In the genomic region with DNA sequence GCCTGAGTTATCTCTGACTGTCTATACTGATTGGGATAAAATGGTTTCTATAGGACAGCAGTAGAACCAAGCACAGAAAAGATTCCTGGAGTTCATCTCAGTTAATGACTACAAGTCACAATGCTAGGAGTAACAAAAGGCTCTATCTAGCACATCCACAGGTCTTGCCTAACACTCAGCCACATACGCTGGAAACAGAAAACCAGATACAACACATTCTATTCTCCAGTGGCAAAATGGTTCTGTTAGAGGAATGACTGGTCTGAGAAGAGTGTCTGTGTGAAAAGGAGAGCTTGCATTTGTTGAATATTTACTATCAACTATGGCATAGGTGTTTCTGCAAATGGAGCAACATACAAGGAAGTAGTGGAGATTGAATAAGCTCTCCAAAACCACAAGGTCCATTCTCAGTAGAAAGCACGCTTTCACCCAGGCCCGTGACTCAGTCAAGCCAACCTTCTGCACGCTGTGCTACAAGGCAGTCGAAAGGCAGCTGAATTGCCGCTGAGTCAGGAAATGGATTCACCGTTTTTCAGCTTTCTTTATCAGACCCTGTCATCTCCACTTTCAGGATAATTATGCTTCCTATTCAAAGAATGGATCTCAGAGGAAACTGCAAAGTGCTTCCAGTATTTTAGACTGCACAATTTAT, we compare ENCODE assay signal across 13 cellular contexts.
DNase-seq lines count a peak whose midpoint lies in the region; ATAC-seq lines count a peak whose summit lies in the region.
"Had no signal": no experiment of that assay in that cellular context is flagged by ENCODE, and none has a peak within 500 bp of the region (broad histone marks: within the 10 kb centered on the region; RNA-seq: fewer than 3 reads in every experiment).

No MANE protein-coding gene starts in this region.

- H3K79me2 ChIP-seq in mesendoderm (ENCODE audit: control insufficient read depth, insufficient read depth, low read length) = no peaks in the 10 kb centered on the region

- ATAC-seq in stimulated activated naive CD8-positive, alpha-beta T cell treated with anti-CD3 and anti-CD28 coated beads, Interleukin-15, amount 100 ng/mL, for 72 hours = no peak
- no peak for ATAC-seq in GM19467 (IDR thresholded peaks at IDR 0.05; ENCODE audit: unreplicated experiment)
- ATAC-seq: Panc1 had no signal

- H3K9me3 ChIP-seq in adipocyte (ENCODE audit: control insufficient read depth, low read length) = no peaks in the 10 kb centered on the region

- DNase-seq in ELR (ENCODE audit: low read depth) (peak; percentile 73), NCI-H1105 treated with DMSO at 0.1 percent for 48 hours (lab: John Stamatoyannopoulos, UW) (peak; percentile 82), adipocyte (ENCODE audit: low read depth) (peak; percentile 78), mesendoderm (peak; percentile 75), mucosa of gallbladder (ENCODE audit: low spot score) (no peak), GOT3 (lab: John Stamatoyannopoulos, UW) (no peak)
- no peak for DNase-seq in stimulated activated naive CD8-positive, alpha-beta T cell treated with anti-CD3 and anti-CD28 coated beads, Interleukin-15, amount 100 ng/mL, for 72 hours
- DNase-seq: activated CD4-positive, alpha-beta T cell treated with anti-CD3 and anti-CD28 coated beads, Interleukin-2, amount 50 U/mL, for 4 hours; anterior cingulate cortex; KBM-7; stimulated activated CD4-positive, alpha-beta T cell treated with anti-CD3 and anti-CD28 coated beads, Interleukin-2, amount 100 ng/mL, for 24 hours had no signal

- H3K4me1 ChIP-seq in adipocyte (ENCODE audit: control insufficient read depth, insufficient read depth, low read length) (no peaks in the 10 kb centered on the region), mesendoderm (ENCODE audit: control insufficient read depth, low read depth, low read length) (peaks cover 6% of the 10 kb centered on the region)

- no peak overlapping the region for H3K4ac ChIP-seq in mesendoderm (ENCODE audit: low read depth, low read length)

- WGBS in mesendoderm (ENCODE audit: extremely low coverage, insufficient coverage, low lambda C conversion rate) = no CpG with 5 or more reads among the region's 7 CpGs

- H3K4me1 Mint-ChIP-seq in stimulated activated naive CD8-positive, alpha-beta T cell treated with anti-CD3 and anti-CD28 coated beads, Interleukin-15, amount 100 ng/mL, for 72 hours = no peaks in the 10 kb centered on the region

- H3K56ac ChIP-seq in mesendoderm (ENCODE audit: low read length) = no peak overlapping the region

- H3K18ac ChIP-seq in mesendoderm (ENCODE audit: low read length) = no peak overlapping the region

- H3K23ac ChIP-seq in mesendoderm (ENCODE audit: low read length) = no peak overlapping the region

- H3K9ac ChIP-seq in adipocyte (ENCODE audit: low read length) = no peak overlapping the region
- no peak overlapping the region for H3K9ac ChIP-seq in mesendoderm (ENCODE audit: low read length)

- H3K27ac ChIP-seq in mesendoderm (ENCODE audit: low read depth, low read length) = no peak overlapping the region

- no peaks in the 10 kb centered on the region for H3K79me1 ChIP-seq in mesendoderm (ENCODE audit: low read length)

- H3K27me3 Mint-ChIP-seq in stimulated activated naive CD8-positive, alpha-beta T cell treated with anti-CD3 and anti-CD28 coated beads, Interleukin-15, amount 100 ng/mL, for 72 hours = peaks cover 17% of the 10 kb centered on the region

- H2BK5ac ChIP-seq in mesendoderm (ENCODE audit: low read length) = no peak overlapping the region

- no peaks in the 10 kb centered on the region for H3K36me3 ChIP-seq in adipocyte (ENCODE audit: control insufficient read depth, insufficient read depth, low read length, severe bottlenecking)
- H3K36me3 ChIP-seq in mesendoderm (ENCODE audit: control insufficient read depth, insufficient read depth, low read length) = no peaks in the 10 kb centered on the region

- H3K27me3 ChIP-seq in adipocyte (replicated peaks; ENCODE audit: control insufficient read depth, insufficient read depth, low read length) (no peaks in the 10 kb centered on the region), mesendoderm (ENCODE audit: insufficient read depth, low read length, poor library complexity) (no peaks in the 10 kb centered on the region)

- no peak overlapping the region for H3K4me3 Mint-ChIP-seq in stimulated activated naive CD8-positive, alpha-beta T cell treated with anti-CD3 and anti-CD28 coated beads, Interleukin-15, amount 100 ng/mL, for 72 hours

- H4K8ac ChIP-seq in mesendoderm (ENCODE audit: low read depth, low read length) = no peak overlapping the region

- no peak overlapping the region for H2BK120ac ChIP-seq in mesendoderm (ENCODE audit: low read depth, low read length)

- H3K4me3 ChIP-seq in adipocyte (ENCODE audit: low read length) (no peak overlapping the region), mesendoderm (ENCODE audit: low read length) (no peak overlapping the region)

- H3K4me2 ChIP-seq in mesendoderm (ENCODE audit: low read length) = no peak overlapping the region

- no peaks in the 10 kb centered on the region for H3K9me3 Mint-ChIP-seq in stimulated activated naive CD8-positive, alpha-beta T cell treated with anti-CD3 and anti-CD28 coated beads, Interleukin-15, amount 100 ng/mL, for 72 hours

- no peak overlapping the region for H4K5ac ChIP-seq in mesendoderm (ENCODE audit: low read length)

- no peak overlapping the region for H2AK5ac ChIP-seq in mesendoderm (ENCODE audit: low read length)

- no peak overlapping the region for H3K27ac Mint-ChIP-seq in stimulated activated naive CD8-positive, alpha-beta T cell treated with anti-CD3 and anti-CD28 coated beads, Interleukin-15, amount 100 ng/mL, for 72 hours

- H2BK15ac ChIP-seq in mesendoderm (replicated peaks; ENCODE audit: low read depth) = no peak overlapping the region

Comparison
In these comparisons a context has a peak if more than half of its experiments do, and no peak if none do; other contexts are left out.
1. DNase-seq: peak in ELR (single experiment), NCI-H1105 treated with DMSO at 0.1 percent for 48 hours (single experiment), adipocyte (single experiment) and mesendoderm (single experiment); none in stimulated activated naive CD8-positive, alpha-beta T cell treated with anti-CD3 and anti-CD28 coated beads, Interleukin-15, amount 100 ng/mL, for 72 hours (0 of 2), mucosa of gallbladder (single experiment) and GOT3 (single experiment).